Comparison of ENCODE assay signal across 8 cellular contexts in the genomic region with DNA sequence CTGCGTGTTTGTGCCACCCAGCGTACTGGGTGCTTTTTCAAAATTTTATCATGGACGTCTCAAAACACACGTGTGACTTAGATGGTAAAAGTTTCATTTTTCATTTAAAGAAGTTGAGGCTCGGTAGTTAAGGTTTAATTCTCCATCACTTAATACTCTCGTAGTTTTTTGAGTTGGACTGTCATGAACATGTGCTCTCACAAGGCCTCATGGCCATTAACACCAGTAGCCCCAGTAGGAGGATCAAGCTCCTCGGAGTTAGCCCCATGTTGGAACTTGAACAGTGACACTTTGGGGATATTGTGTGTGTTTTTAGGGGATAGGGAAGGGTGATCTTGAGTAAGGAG. TPM values are rescaled to one million over a fixed set of nuclear protein-coding genes. Genes with fewer than 3 reads are reported as not detected.
DNase-seq lines count a peak whose midpoint lies in the region; ATAC-seq and TF ChIP-seq lines count a peak whose summit lies in the region.

No MANE protein-coding gene starts in this region.

- H3K27ac ChIP-seq in iPS DF 6.9 (ENCODE audit: low read length), result no peak overlapping the region

- no peak for TF ChIP-seq CTCF in activated B cell treated with CpG ODN at 0.5 μM for 24 hours (IDR thresholded peaks at IDR 0.05)

- H3K4me1 ChIP-seq in iPS DF 6.9 (ENCODE audit: control insufficient read depth, insufficient read depth, low read length), result no peaks in the 10 kb centered on the region; the same call in 1 of the 2 replicates

- H3K4me1 Mint-ChIP-seq in activated B cell treated with CpG ODN at 0.5 μM for 24 hours, result peaks cover 13% of the 10 kb centered on the region
- H3K4me1 Mint-ChIP-seq in stimulated activated naive B cell treated with anti-CD40 and anti-IgM and Interleukin-4, amounts not matched to agents 10 μg/mL and 1 μg/mL and 100 μg/mL, for 72 hours, result peaks cover 8 to 18% of the 10 kb centered on the region in 2 donors

- intact Hi-C loops in activated B cell treated with CpG ODN at 0.5 μM for 24 hours (cut with micrococcal nuclease), result loop anchor here (1.0 to 2.0 kb wide), 6 partner anchors 33 to 266 kb away; a partner anchor contains a TSS

- peak overlapping the region; percentile 96 for H3K27ac Mint-ChIP-seq in activated B cell treated with CpG ODN at 0.5 μM for 24 hours
- H3K27ac Mint-ChIP-seq in stimulated activated naive B cell treated with anti-CD40 and anti-IgM and Interleukin-4, amounts not matched to agents 10 μg/mL and 1 μg/mL and 100 μg/mL, for 72 hours, result peak overlapping the region; percentile 99

- H3K27me3 ChIP-seq in iPS DF 6.9 (ENCODE audit: control insufficient read depth, insufficient read depth, low read length), result no peaks in the 10 kb centered on the region

- DNase-seq in DMS53 (lab: John Stamatoyannopoulos, UW), result peak; percentile 31
- DNase-seq in DMS53 treated with DMSO at 0.1 percent for 48 hours (lab: John Stamatoyannopoulos, UW; ENCODE audit: unreplicated experiment), result no peak
- DNase-seq in activated B cell treated with CpG ODN at 0.5 μM for 24 hours, result no peak
- no peak for DNase-seq in iPS DF 6.9 (ENCODE audit: low read depth, low spot score)
- no peak for DNase-seq in stimulated activated naive B cell treated with anti-CD40 and anti-IgM and Interleukin-4, amounts not matched to agents 10 μg/mL and 1 μg/mL and 100 μg/mL, for 72 hours
- DNase-seq in NOMO-1 treated with dmso at 0.1 percent for 144 hours (lab: John Stamatoyannopoulos, UW; ENCODE audit: unreplicated experiment), result no peak
- DNase-seq in occipital lobe (lab: John Stamatoyannopoulos, UW), result no peak

- H3K9me3 ChIP-seq in iPS DF 6.9 (ENCODE audit: control insufficient read depth, insufficient read depth, low read length), result no peaks in the 10 kb centered on the region

- no peaks in the 10 kb centered on the region for H3K36me3 ChIP-seq in iPS DF 6.9 (ENCODE audit: control insufficient read depth, insufficient read depth, low read length)

- H3K27me3 Mint-ChIP-seq in activated B cell treated with CpG ODN at 0.5 μM for 24 hours, result no peaks in the 10 kb centered on the region
- H3K27me3 Mint-ChIP-seq in stimulated activated naive B cell treated with anti-CD40 and anti-IgM and Interleukin-4, amounts not matched to agents 10 μg/mL and 1 μg/mL and 100 μg/mL, for 72 hours, result no peaks in the 10 kb centered on the region

- POLR2A ChIA-PET in activated B cell treated with CpG ODN at 0.5 μM for 24 hours (lab: Charles Lee), result interaction anchor here (1.9 to 4.5 kb wide), 3 partner anchors 32 to 98 kb away, joined by 12 to 50 read pairs (median 13); a partner anchor contains a TSS

- peak overlapping the region; percentile 92 for H3K4me3 Mint-ChIP-seq in activated B cell treated with CpG ODN at 0.5 μM for 24 hours
- H3K4me3 Mint-ChIP-seq in stimulated activated naive B cell treated with anti-CD40 and anti-IgM and Interleukin-4, amounts not matched to agents 10 μg/mL and 1 μg/mL and 100 μg/mL, for 72 hours, result peak overlapping the region; percentile 88 to 97

- WGBS in iPS DF 6.9 (ENCODE audit: insufficient coverage, insufficient read length), result no CpG with 5 or more reads among the region's 7 CpGs

- H3K36me3 Mint-ChIP-seq in activated B cell treated with CpG ODN at 0.5 μM for 24 hours (ENCODE audit: low read depth), result peaks cover 5% of the 10 kb centered on the region
- no peaks in the 10 kb centered on the region for H3K36me3 Mint-ChIP-seq in stimulated activated naive B cell treated with anti-CD40 and anti-IgM and Interleukin-4, amounts not matched to agents 10 μg/mL and 1 μg/mL and 100 μg/mL, for 72 hours

- CTCF ChIA-PET in activated B cell treated with CpG ODN at 0.5 μM for 24 hours (lab: Charles Lee), result interaction anchor here (1.0 to 1.7 kb wide), 4 partner anchors 17 to 160 kb away, joined by 3 to 5 read pairs (median 4); a partner anchor contains a TSS

- H3K4me3 ChIP-seq in iPS DF 6.9 (ENCODE audit: low read length), result peak overlapping the region; percentile 45; the same call in 1 of the 2 replicates

- ATAC-seq in activated B cell treated with CpG ODN at 0.5 μM for 24 hours (ENCODE audit: low read depth), result no peak
- no peak for ATAC-seq in stimulated activated naive B cell treated with anti-CD40 and anti-IgM and Interleukin-4, amounts not matched to agents 10 μg/mL and 1 μg/mL and 100 μg/mL, for 72 hours (replicated peaks)
- no peak for ATAC-seq in GM18861 (IDR thresholded peaks at IDR 0.05; ENCODE audit: unreplicated experiment)

- H3K9me3 Mint-ChIP-seq in activated B cell treated with CpG ODN at 0.5 μM for 24 hours, result no peaks in the 10 kb centered on the region
- H3K9me3 Mint-ChIP-seq in stimulated activated naive B cell treated with anti-CD40 and anti-IgM and Interleukin-4, amounts not matched to agents 10 μg/mL and 1 μg/mL and 100 μg/mL, for 72 hours, result no peaks in the 10 kb centered on the region

RNA-seq across cellular contexts. Expression of a gene that starts 15.3 kb away (rescaled TPM):
- not detected in 2 replicates for total RNA-seq in activated B cell treated with CpG ODN at 0.5 μM for 24 hours
- total RNA-seq in occipital lobe, result not detected

RNA-seq across cellular contexts. Expression of a gene that starts 50.6 kb away (rescaled TPM):
- total RNA-seq in activated B cell treated with CpG ODN at 0.5 μM for 24 hours (693 and 761 TPM in 2 replicates), occipital lobe (113 TPM)
